ENCODE assay signal across 9 cellular contexts in genomic region chr10:80158598-80159127, GRCh38. TPM values are rescaled to one million over a fixed set of nuclear protein-coding genes. Genes with fewer than 3 reads are reported as not detected.
DNase-seq lines count a peak whose midpoint lies in the region; ATAC-seq, FAIRE-seq and TF ChIP-seq lines count a peak whose summit lies in the region.
"Had no signal": no experiment of that assay in that cellular context is flagged by ENCODE, and none has a peak within 500 bp of the region (broad histone marks: within the 10 kb centered on the region; RNA-seq: fewer than 3 reads in every experiment).

No MANE protein-coding gene starts in this region.

- no peak for TF ChIP-seq CTCF in astrocyte (IDR thresholded peaks at IDR 0.05; ENCODE audit: insufficient read depth, low read depth, low read length)

- peaks cover 44% of the 10 kb centered on the region for H3K36me3 Mint-ChIP-seq in astrocyte (ENCODE audit: low read depth, unreplicated experiment)
- H3K36me3 Mint-ChIP-seq in stimulated activated memory B cell treated with anti-CD40 and anti-IgM and Interleukin-4, amounts not matched to agents 10 μg/mL and 1 μg/mL and 100 μg/mL, for 72 hours, result peaks cover 96% of the 10 kb centered on the region

- ATAC-seq in stimulated activated memory B cell treated with anti-CD40 and anti-IgM and Interleukin-4, amounts not matched to agents 10 μg/mL and 1 μg/mL and 100 μg/mL, for 72 hours, result no peak
- ATAC-seq in GM21360 (IDR thresholded peaks at IDR 0.05; ENCODE audit: unreplicated experiment), result no peak

- no peaks in the 10 kb centered on the region for H3K27me3 ChIP-seq in astrocyte (ENCODE audit: insufficient read depth, low read length)

- H3K9me3 ChIP-seq in astrocyte (ENCODE audit: insufficient read depth, low read depth, low read length), result no peaks in the 10 kb centered on the region

- H3K4me3 ChIP-seq in astrocyte (ENCODE audit: insufficient read depth, low read depth, low read length), result no peak overlapping the region

- H3K4me1 ChIP-seq in astrocyte (ENCODE audit: insufficient read depth, low read length), result peaks cover 49% of the 10 kb centered on the region

- no peak overlapping the region for H3K4me3 Mint-ChIP-seq in astrocyte (ENCODE audit: unreplicated experiment)
- no peak overlapping the region for H3K4me3 Mint-ChIP-seq in stimulated activated memory B cell treated with anti-CD40 and anti-IgM and Interleukin-4, amounts not matched to agents 10 μg/mL and 1 μg/mL and 100 μg/mL, for 72 hours

- no peaks in the 10 kb centered on the region for H3K79me2 ChIP-seq in astrocyte (ENCODE audit: insufficient read depth, low read length)

- H4K20me1 ChIP-seq in astrocyte (ENCODE audit: insufficient read depth, low read length), result peaks cover 24% of the 10 kb centered on the region

- FAIRE-seq in astrocyte (lab: Jason Lieb, UNC), result peak; percentile 100

- DNase-seq in COLO668 (lab: John Stamatoyannopoulos, UW; ENCODE audit: unreplicated experiment) (peak; percentile 67), NCI-H1694 treated with DMSO at 0.1 percent for 48 hours (lab: John Stamatoyannopoulos, UW) (peak; percentile 83), astrocyte (ENCODE audit: low read depth) (peak; percentile 97), inferior parietal cortex (ENCODE audit: extremely low spot score) (peak; percentile 75), NCI-H2227 treated with DMSO at 0.1 percent for 48 hours (lab: John Stamatoyannopoulos, UW) (no peak), NK-92 (lab: John Stamatoyannopoulos, UW; ENCODE audit: unreplicated experiment) (no peak)

- peak overlapping the region; percentile 70 for H3K4me2 ChIP-seq in astrocyte (ENCODE audit: low read length)

- H3K27ac ChIP-seq in astrocyte (ENCODE audit: low read depth, low read length), result peak overlapping the region; percentile 62

- peaks cover 28% of the 10 kb centered on the region for H3K36me3 ChIP-seq in astrocyte (ENCODE audit: insufficient read depth, low read length)

- no peaks in the 10 kb centered on the region for H3K9me3 Mint-ChIP-seq in astrocyte (ENCODE audit: unreplicated experiment)
- no peaks in the 10 kb centered on the region for H3K9me3 Mint-ChIP-seq in stimulated activated memory B cell treated with anti-CD40 and anti-IgM and Interleukin-4, amounts not matched to agents 10 μg/mL and 1 μg/mL and 100 μg/mL, for 72 hours

- H2AFZ ChIP-seq in astrocyte (ENCODE audit: low read depth, low read length), result no peak overlapping the region

- H3K27ac Mint-ChIP-seq in astrocyte (ENCODE audit: unreplicated experiment), result peak overlapping the region; percentile 80
- peak overlapping the region; percentile 46 for H3K27ac Mint-ChIP-seq in stimulated activated memory B cell treated with anti-CD40 and anti-IgM and Interleukin-4, amounts not matched to agents 10 μg/mL and 1 μg/mL and 100 μg/mL, for 72 hours

- no peaks in the 10 kb centered on the region for H3K27me3 Mint-ChIP-seq in astrocyte (ENCODE audit: low read depth, unreplicated experiment)
- H3K27me3 Mint-ChIP-seq in stimulated activated memory B cell treated with anti-CD40 and anti-IgM and Interleukin-4, amounts not matched to agents 10 μg/mL and 1 μg/mL and 100 μg/mL, for 72 hours, result no peaks in the 10 kb centered on the region

- peak overlapping the region; percentile 50 for H3K9ac ChIP-seq in astrocyte (ENCODE audit: low read length)

- H3K4me1 Mint-ChIP-seq in astrocyte (ENCODE audit: low read depth, unreplicated experiment), result peaks cover 50% of the 10 kb centered on the region
- peaks cover 10% of the 10 kb centered on the region for H3K4me1 Mint-ChIP-seq in stimulated activated memory B cell treated with anti-CD40 and anti-IgM and Interleukin-4, amounts not matched to agents 10 μg/mL and 1 μg/mL and 100 μg/mL, for 72 hours

RNA-seq across cellular contexts. Expression of gene PLAC9, which starts 26.1 kb away (rescaled TPM):
- 1.5 and 2.3 TPM in 2 replicates for total RNA-seq in astrocyte
- total RNA-seq: mononuclear cell had no signal

RNA-seq across cellular contexts. Expression of gene ANXA11, which starts 46.7 kb away (rescaled TPM):
- total RNA-seq in astrocyte, result 102 and 122 TPM in 2 replicates

Comparison
In these comparisons a context has a peak if more than half of its experiments do, and no peak if none do; other contexts are left out.
1. DNase-seq: peak in COLO668 (single experiment), NCI-H1694 treated with DMSO at 0.1 percent for 48 hours (single experiment), astrocyte (single experiment) and inferior parietal cortex (single experiment); none in NCI-H2227 treated with DMSO at 0.1 percent for 48 hours (single experiment) and NK-92 (single experiment).